In genomic region chr2:235300368-235301201, GRCh38 we compare ENCODE assay signal across 11 cellular contexts.
DNase-seq lines count a peak whose midpoint lies in the region; ATAC-seq, FAIRE-seq and TF ChIP-seq lines count a peak whose summit lies in the region.
"Had no signal": no experiment of that assay in that cellular context is flagged by ENCODE, and none has a peak within 500 bp of the region (broad histone marks: within the 10 kb centered on the region; RNA-seq: fewer than 3 reads in every experiment).

No MANE protein-coding gene starts in this region.

- ATAC-seq in GM18861 (IDR thresholded peaks at IDR 0.05; ENCODE audit: unreplicated experiment) = no peak
- no peak for ATAC-seq in stimulated activated memory B cell treated with anti-CD40 and anti-IgM and Interleukin-4, amounts not matched to agents 10 μg/mL and 1 μg/mL and 100 μg/mL, for 72 hours

- H3K4me1 Mint-ChIP-seq in stimulated activated memory B cell treated with anti-CD40 and anti-IgM and Interleukin-4, amounts not matched to agents 10 μg/mL and 1 μg/mL and 100 μg/mL, for 72 hours = no peaks in the 10 kb centered on the region
- H3K4me1 Mint-ChIP-seq: IgD-negative memory B cell had no signal

- H3K4me3 Mint-ChIP-seq in stimulated activated memory B cell treated with anti-CD40 and anti-IgM and Interleukin-4, amounts not matched to agents 10 μg/mL and 1 μg/mL and 100 μg/mL, for 72 hours = no peak overlapping the region
- H3K4me3 Mint-ChIP-seq: IgD-negative memory B cell had no signal

- no peak for FAIRE-seq in frontal cortex (lab: Jason Lieb, UNC)

- in situ Hi-C loops in astrocyte of the spinal cord (cut with HindIII; ENCODE audit: low sequenced_read_pairs) = no loop called here

- no peaks in the 10 kb centered on the region; a peak in 1 of 22 replicates for H3K27me3 ChIP-seq in BLaER1 treated with 17β-estradiol and CSF1 and Interleukin-3, amounts not matched to agents 10 nM and 100 nM

- H3K27ac ChIP-seq in BLaER1 treated with 17β-estradiol and CSF1 and Interleukin-3, amounts not matched to agents 10 nM and 100 nM = no peak overlapping the region

- H3K27ac Mint-ChIP-seq in stimulated activated memory B cell treated with anti-CD40 and anti-IgM and Interleukin-4, amounts not matched to agents 10 μg/mL and 1 μg/mL and 100 μg/mL, for 72 hours = no peak overlapping the region
- H3K27ac Mint-ChIP-seq: activated T-helper 2 cell treated with anti-CD3 and anti-CD28 coated beads, Interferon-gamma antibody, Interleukin-2, Interleukin-4, amounts not matched to agents 10 μg/mL and 5 μg/mL and 100 μg/mL, durations not matched to agents 14 hours and 24 hours and 36 hours; IgD-negative memory B cell; progenitor cell of endocrine pancreas had no signal

- no peaks in the 10 kb centered on the region for H3K36me3 ChIP-seq in BLaER1 treated with 17β-estradiol and CSF1 and Interleukin-3, amounts not matched to agents 10 nM and 100 nM

- peaks cover 2 to 28% (median 5%) of the 10 kb centered on the region in 11 experiments; a peak in 20 of 22 replicates for H3K9me3 ChIP-seq in BLaER1 treated with 17β-estradiol and CSF1 and Interleukin-3, amounts not matched to agents 10 nM and 100 nM (replicated peaks in 1 of 11)

- H3K27me3 Mint-ChIP-seq in stimulated activated memory B cell treated with anti-CD40 and anti-IgM and Interleukin-4, amounts not matched to agents 10 μg/mL and 1 μg/mL and 100 μg/mL, for 72 hours = peaks cover 22% of the 10 kb centered on the region

- H3K36me3 Mint-ChIP-seq in stimulated activated memory B cell treated with anti-CD40 and anti-IgM and Interleukin-4, amounts not matched to agents 10 μg/mL and 1 μg/mL and 100 μg/mL, for 72 hours = no peaks in the 10 kb centered on the region
- H3K36me3 Mint-ChIP-seq: IgD-negative memory B cell had no signal

- peaks cover 0 to 17% (median 12%) of the 10 kb centered on the region in 10 experiments; a peak in 15 of 20 replicates for H3K4me1 ChIP-seq in BLaER1 treated with 17β-estradiol and CSF1 and Interleukin-3, amounts not matched to agents 10 nM and 100 nM

- H3K4me2 ChIP-seq in BLaER1 treated with 17β-estradiol and CSF1 and Interleukin-3, amounts not matched to agents 10 nM and 100 nM = peak overlapping the region in 9 of 11 experiments; percentile 20 to 58 (median 43); a peak in 16 of 22 replicates

- no peak overlapping the region for H3K4me3 ChIP-seq in BLaER1 treated with 17β-estradiol and CSF1 and Interleukin-3, amounts not matched to agents 10 nM and 100 nM
- no peak overlapping the region for H3K4me3 ChIP-seq in astrocyte of the spinal cord (ENCODE audit: low read depth, low read length)

- TF ChIP-seq CTCF in astrocyte of the spinal cord (IDR thresholded peaks at IDR 0.05; ENCODE audit: low read depth, low read length) = no peak

- peak; percentile 11 for DNase-seq in NCI-H1092 treated with DMSO at 0.1 percent for 48 hours (lab: John Stamatoyannopoulos, UW)
- peak; percentile 79 for DNase-seq in astrocyte of the spinal cord (ENCODE audit: low read depth, low spot score)
- peak; percentile 14 to 27 for DNase-seq in lung microvascular endothelial cell (ENCODE audit: low read depth in 2 of 2)
- no peak for DNase-seq in frontal cortex (ENCODE audit: low spot score in 2 of 2)
- no peak for DNase-seq in activated naive CD4-positive, alpha-beta T cell treated with anti-CD3 and anti-CD28 coated beads, Interleukin-2, amount 50 U/mL, for 16 hours

- no peak overlapping the region for H3K9ac ChIP-seq in BLaER1 treated with 17β-estradiol and CSF1 and Interleukin-3, amounts not matched to agents 10 nM and 100 nM

- peaks cover 6% of the 10 kb centered on the region for H3K9me3 Mint-ChIP-seq in stimulated activated memory B cell treated with anti-CD40 and anti-IgM and Interleukin-4, amounts not matched to agents 10 μg/mL and 1 μg/mL and 100 μg/mL, for 72 hours
- H3K9me3 Mint-ChIP-seq: activated T-helper 2 cell treated with anti-CD3 and anti-CD28 coated beads, Interferon-gamma antibody, Interleukin-2, Interleukin-4, amounts not matched to agents 10 μg/mL and 5 μg/mL and 100 μg/mL, durations not matched to agents 14 hours and 24 hours and 36 hours had no signal

- no peaks in the 10 kb centered on the region for H4K20me1 ChIP-seq in BLaER1 treated with 17β-estradiol and CSF1 and Interleukin-3, amounts not matched to agents 10 nM and 100 nM

Comparison
In these comparisons a context has a peak if more than half of its experiments do, and no peak if none do; other contexts are left out.
1. DNase-seq: peak in NCI-H1092 treated with DMSO at 0.1 percent for 48 hours (single experiment), astrocyte of the spinal cord (single experiment) and lung microvascular endothelial cell (2 of 2); none in frontal cortex (0 of 2) and activated naive CD4-positive, alpha-beta T cell treated with anti-CD3 and anti-CD28 coated beads, Interleukin-2, amount 50 U/mL, for 16 hours (single experiment).